35 cellular contexts compared by ENCODE assay signal in genomic region chr1:182048562-182048961, GRCh38. TPM values are rescaled to one million over a fixed set of nuclear protein-coding genes. Genes with fewer than 3 reads are reported as not detected.
"Had no signal": no experiment of that assay in that cellular context is flagged by ENCODE, and none has a peak within 500 bp of the region (broad histone marks: within the 10 kb centered on the region; RNA-seq: fewer than 3 reads in every experiment).

No MANE protein-coding gene starts in this region.

- H3K36me3 Mint-ChIP-seq: activated naive CD8-positive, alpha-beta T cell treated with anti-CD3 and anti-CD28 coated beads for 36 hours had no signal

- H3K36me3 ChIP-seq: adrenal gland, brain microvascular endothelial cell, breast epithelium had no signal

- H3K4me3 ChIP-seq: adrenal gland, body of pancreas, breast epithelium had no signal

- H3K27ac Mint-ChIP-seq: activated B cell treated with CpG ODN at 0.5 μM for 24 hours; activated CD4-positive, alpha-beta T cell treated with anti-CD3 and anti-CD28 coated beads, Interleukin-2, amount 10 ng/mL, durations not matched to agents 24 days and 14 days; activated naive CD4-positive, alpha-beta T cell treated with anti-CD3 and anti-CD28 coated beads for 36 hours; activated naive CD8-positive, alpha-beta T cell treated with anti-CD3 and anti-CD28 coated beads for 36 hours; activated T-cell treated with anti-CD3 and anti-CD28 coated beads, Interleukin-2, amount 50 U/mL, for 72 hours; activated T-helper 1 cell treated with anti-CD3 and anti-CD28 coated beads, Interleukin-12 subunit alpha, Interleukin-12 subunit beta, Interleukin-2, Interleukin-4 antibody, amounts not matched to agents 30 ng/mL and 10 ng/mL and 1 ng/mL, durations not matched to agents 14 hours and 24 hours and 36 hours; activated T-helper 17 cell treated with anti-CD3 and anti-CD28 coated beads, Interleukin-2, amount 50 U/mL, for 72 hours; T-helper 1 cell treated with Interleukin-12 subunit alpha and Interleukin-12 subunit beta and Interleukin-4 antibody, amounts not matched to agents 30 μg/mL and 1 μg/mL, for 36 hours had no signal

- H3K27me3 Mint-ChIP-seq: activated CD4-positive, alpha-beta T cell treated with anti-CD3 and anti-CD28 coated beads, Interleukin-2, amount 10 ng/mL, durations not matched to agents 24 days and 14 days; activated naive CD8-positive, alpha-beta T cell treated with anti-CD3 and anti-CD28 coated beads for 36 hours; activated T-helper 17 cell treated with anti-CD3 and anti-CD28 coated beads, Interleukin-2, amount 50 U/mL, for 72 hours had no signal

- H3K9me3 Mint-ChIP-seq: activated T-cell treated with anti-CD3 and anti-CD28 coated beads, Interleukin-2, amount 50 U/mL, for 4 hours; activated T-helper 17 cell treated with anti-CD3 and anti-CD28 coated beads, Interleukin-2, amount 50 U/mL, for 72 hours had no signal

- ATAC-seq: activated T-cell treated with anti-CD3 and anti-CD28 coated beads, Interleukin-2, amount 50 U/mL, for 4 hours; activated T-cell treated with anti-CD3 and anti-CD28 coated beads, Interleukin-2, amount 50 U/mL, for 72 hours; activated T-helper 17 cell treated with anti-CD3 and anti-CD28 coated beads, Interleukin-2, amount 50 U/mL, for 72 hours; body of pancreas had no signal

- H3K4me1 Mint-ChIP-seq: activated B cell treated with CpG ODN at 0.5 μM for 24 hours had no signal

- H3K9me3 ChIP-seq: adrenal gland, body of pancreas had no signal

- H3K4me3 Mint-ChIP-seq: activated B cell treated with CpG ODN at 0.5 μM for 24 hours; activated CD4-positive, alpha-beta T cell treated with anti-CD3 and anti-CD28 coated beads, Interleukin-2, amount 10 ng/mL, durations not matched to agents 24 days and 14 days; activated naive CD4-positive, alpha-beta T cell treated with anti-CD3 and anti-CD28 coated beads for 36 hours; activated naive CD8-positive, alpha-beta T cell treated with anti-CD3 and anti-CD28 coated beads for 36 hours; activated T-cell treated with anti-CD3 and anti-CD28 coated beads, Interleukin-2, amount 50 U/mL, for 4 hours; activated T-cell treated with anti-CD3 and anti-CD28 coated beads, Interleukin-2, amount 50 U/mL, for 72 hours; activated T-helper 1 cell treated with anti-CD3 and anti-CD28 coated beads, Interleukin-12 subunit alpha, Interleukin-12 subunit beta, Interleukin-2, Interleukin-4 antibody, amounts not matched to agents 30 ng/mL and 10 ng/mL and 1 ng/mL, durations not matched to agents 14 hours and 24 hours and 36 hours; activated T-helper 17 cell treated with anti-CD3 and anti-CD28 coated beads, Interleukin-2, amount 50 U/mL, for 72 hours; T-helper 1 cell treated with Interleukin-12 subunit alpha and Interleukin-12 subunit beta and Interleukin-4 antibody, amounts not matched to agents 30 μg/mL and 1 μg/mL, for 36 hours; T-helper 2 cell treated with Interferon-gamma antibody and Interleukin-4, amounts not matched to agents 5 μg/mL and 100 μg/mL, for 36 hours had no signal

- DNase-seq: activated B cell treated with CpG ODN at 0.5 μM for 24 hours; activated CD4-positive, alpha-beta T cell treated with anti-CD3 and anti-CD28 coated beads for 4 hours; activated CD4-positive, alpha-beta T cell treated with anti-CD3 and anti-CD28 coated beads, Interleukin-2, amount 10 ng/mL, durations not matched to agents 24 days and 14 days; activated CD4-positive, alpha-beta T cell treated with anti-CD3 and anti-CD28 coated beads, Interleukin-2, amount 50 U/mL, for 4 hours; activated CD4-positive, CD25-positive, alpha-beta regulatory T cell treated with anti-CD3 and anti-CD28 coated beads, Interleukin-2, amount 50 U/mL, for 72 hours; activated CD8-positive, alpha-beta memory T cell treated with anti-CD3 and anti-CD28 coated beads, Interleukin-2, amount 50 U/mL, for 4 hours; activated effector memory CD4-positive, alpha-beta T cell treated with anti-CD3 and anti-CD28 coated beads, Interleukin-2, amount 50 U/mL, for 16 hours; activated gamma-delta T cell treated with Interleukin-2 at 50 U/mL for 16 hours; activated naive CD4-positive, alpha-beta T cell; activated naive CD4-positive, alpha-beta T cell treated with anti-CD3 and anti-CD28 coated beads for 36 hours; activated naive CD4-positive, alpha-beta T cell treated with anti-CD3 and anti-CD28 coated beads, Interleukin-2, amount 50 U/mL, for 16 hours; activated naive CD8-positive, alpha-beta T cell treated with anti-CD3 and anti-CD28 coated beads for 36 hours; activated T-cell treated with anti-CD3 and anti-CD28 coated beads for 4 hours; activated T-cell treated with anti-CD3 and anti-CD28 coated beads, Interleukin-2, amount 50 U/mL, for 1 hour; activated T-cell treated with anti-CD3 and anti-CD28 coated beads, Interleukin-2, amount 50 U/mL, for 4 hours; activated T-cell treated with anti-CD3 and anti-CD28 coated beads, Interleukin-2, amount 50 U/mL, for 72 hours; adrenal gland; amniotic stem cell; aorta; body of pancreas; brain microvascular endothelial cell; central memory CD4-positive, alpha-beta T cell; SW 1271; T-helper 1 cell; T-helper 2 cell; T-helper 9 cell had no signal

- H3K4me1 ChIP-seq: adrenal gland, body of pancreas, breast epithelium had no signal

- H3K27me3 ChIP-seq: adrenal gland, body of pancreas, brain microvascular endothelial cell, breast epithelium had no signal

- H3K27ac ChIP-seq: adrenal gland, body of pancreas, brain microvascular endothelial cell, breast epithelium, VCaP had no signal

RNA-seq across cellular contexts. Expression of gene ZNF648, which starts 12.9 kb away (rescaled TPM):
- total RNA-seq: activated B cell treated with CpG ODN at 0.5 μM for 24 hours; activated CD4-positive, alpha-beta T cell treated with anti-CD3 and anti-CD28 coated beads, Interleukin-2, amount 10 ng/mL, durations not matched to agents 24 days and 14 days; activated CD8-positive, alpha-beta memory T cell treated with anti-CD3 and anti-CD28 coated beads for 36 hours; activated naive CD4-positive, alpha-beta T cell treated with anti-CD3 and anti-CD28 coated beads for 36 hours; activated naive CD8-positive, alpha-beta T cell treated with anti-CD3 and anti-CD28 coated beads for 36 hours; activated T-cell treated with anti-CD3 and anti-CD28 coated beads, Interleukin-2, amount 50 U/mL, for 4 hours; activated T-helper 1 cell treated with anti-CD3 and anti-CD28 coated beads, Interleukin-12 subunit alpha, Interleukin-12 subunit beta, Interleukin-2, Interleukin-4 antibody, amounts not matched to agents 30 ng/mL and 10 ng/mL and 1 ng/mL, durations not matched to agents 14 hours and 24 hours and 36 hours; aorta; astrocyte; cardiac septum had no signal
- polyA plus RNA-seq: adrenal gland, aorta had no signal
